In the genomic region with DNA sequence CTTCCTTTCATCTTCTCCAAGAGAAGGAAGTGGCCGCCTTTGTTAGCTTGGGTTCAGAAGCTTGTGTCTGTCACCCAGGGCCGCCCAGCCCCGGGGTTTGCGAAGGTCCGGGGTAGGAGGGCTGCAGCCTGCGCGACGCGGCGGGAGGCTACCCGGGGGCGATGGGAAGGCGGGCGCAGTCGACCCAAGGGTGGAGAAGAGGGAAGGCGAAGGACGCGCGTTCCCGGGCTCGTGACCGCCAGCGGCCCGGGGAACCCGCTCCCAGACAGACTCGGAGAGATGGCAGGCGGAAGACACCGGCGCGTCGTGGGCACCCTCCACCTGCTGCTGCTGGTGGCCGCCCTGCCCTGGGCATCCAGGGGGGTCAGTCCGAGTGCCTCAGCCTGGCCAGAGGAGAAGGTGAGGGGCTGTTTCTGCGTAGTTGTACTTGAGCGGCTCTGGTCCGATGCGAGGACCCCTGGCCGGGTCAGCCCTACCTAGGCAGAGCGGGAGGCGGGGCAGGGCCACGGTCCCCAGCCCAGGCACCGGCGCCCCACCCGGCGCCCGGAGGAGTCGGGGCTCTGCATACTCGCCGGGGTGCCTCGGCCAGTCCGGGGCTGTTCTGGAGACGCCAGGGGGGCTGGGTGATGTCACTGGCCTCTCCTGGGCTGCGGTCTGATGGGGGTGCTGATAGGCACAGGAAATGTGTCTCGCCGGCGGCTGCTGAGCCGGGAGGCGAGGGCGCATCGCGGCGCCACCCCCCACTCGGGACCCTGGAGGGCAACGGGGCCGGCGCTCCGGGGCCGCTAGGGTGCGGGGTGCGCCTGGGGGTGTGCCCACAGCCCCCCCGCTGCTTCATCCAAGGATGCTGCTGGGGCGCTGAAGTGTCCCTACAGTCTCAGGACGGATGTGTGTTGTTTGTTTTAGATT, we compare ENCODE assay signal across 1 cellular context.
TF ChIP-seq lines count a peak whose summit lies in the region.

A gene (plus strand): TSS at position 178 of the 909 bp plus-strand sequence. CDS start 102 bp downstream, at position 280.

TF ChIP-seq in A549, 52 proteins besides CTCF, POLR2A, EP300 and RAD21 (continued from another document):
- TF ChIP-seq HEYL (CRISPR knock-in tag; IDR thresholded peaks at IDR 0.05) (no peak), FOSB (CRISPR knock-in tag; IDR thresholded peaks at IDR 0.05) (no peak), TP53 (CRISPR knock-in tag; IDR thresholded peaks at IDR 0.05) (no peak), EHF (CRISPR knock-in tag; IDR thresholded peaks at IDR 0.05) (no peak), NPAS2 (CRISPR knock-in tag; IDR thresholded peaks at IDR 0.05; ENCODE audit: borderline replicate concordance) (no peak), SREBF2 (IDR thresholded peaks at IDR 0.05) (no peak), CHD2 (IDR thresholded peaks at IDR 0.05; ENCODE audit: low read length, partially characterized antibody) (no peak), ESRRA (IDR thresholded peaks at IDR 0.05; ENCODE audit: borderline replicate concordance, low read length) (no peak), HOXA7 (CRISPR knock-in tag; IDR thresholded peaks at IDR 0.05) (no peak), MYC (IDR thresholded peaks at IDR 0.05; ENCODE audit: borderline replicate concordance, low read length) (no peak), RNF2 (IDR thresholded peaks at IDR 0.05; ENCODE audit: borderline replicate concordance, low read depth) (0 out of 2 replicates have a peak, but pooled peaks have one; percentile 40), ZC3H11A (IDR thresholded peaks at IDR 0.05) (no peak)
- TF ChIP-seq, protein P1, sequence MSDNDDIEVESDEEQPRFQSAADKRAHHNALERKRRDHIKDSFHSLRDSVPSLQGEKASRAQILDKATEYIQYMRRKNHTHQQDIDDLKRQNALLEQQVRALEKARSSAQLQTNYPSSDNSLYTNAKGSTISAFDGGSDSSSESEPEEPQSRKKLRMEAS (IDR thresholded peaks at IDR 0.05): no peak; the same call in 1 of the 2 replicates
- TF ChIP-seq, protein P2, sequence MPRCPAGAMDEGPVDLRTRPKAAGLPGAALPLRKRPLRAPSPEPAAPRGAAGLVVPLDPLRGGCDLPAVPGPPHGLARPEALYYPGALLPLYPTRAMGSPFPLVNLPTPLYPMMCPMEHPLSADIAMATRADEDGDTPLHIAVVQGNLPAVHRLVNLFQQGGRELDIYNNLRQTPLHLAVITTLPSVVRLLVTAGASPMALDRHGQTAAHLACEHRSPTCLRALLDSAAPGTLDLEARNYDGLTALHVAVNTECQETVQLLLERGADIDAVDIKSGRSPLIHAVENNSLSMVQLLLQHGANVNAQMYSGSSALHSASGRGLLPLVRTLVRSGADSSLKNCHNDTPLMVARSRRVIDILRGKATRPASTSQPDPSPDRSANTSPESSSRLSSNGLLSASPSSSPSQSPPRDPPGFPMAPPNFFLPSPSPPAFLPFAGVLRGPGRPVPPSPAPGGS (IDR thresholded peaks at IDR 0.05): no peak
- TF ChIP-seq, protein P3, sequence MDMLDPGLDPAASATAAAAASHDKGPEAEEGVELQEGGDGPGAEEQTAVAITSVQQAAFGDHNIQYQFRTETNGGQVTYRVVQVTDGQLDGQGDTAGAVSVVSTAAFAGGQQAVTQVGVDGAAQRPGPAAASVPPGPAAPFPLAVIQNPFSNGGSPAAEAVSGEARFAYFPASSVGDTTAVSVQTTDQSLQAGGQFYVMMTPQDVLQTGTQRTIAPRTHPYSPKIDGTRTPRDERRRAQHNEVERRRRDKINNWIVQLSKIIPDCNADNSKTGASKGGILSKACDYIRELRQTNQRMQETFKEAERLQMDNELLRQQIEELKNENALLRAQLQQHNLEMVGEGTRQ (IDR thresholded peaks at IDR 0.05): no peak
- TF ChIP-seq, protein P4, sequence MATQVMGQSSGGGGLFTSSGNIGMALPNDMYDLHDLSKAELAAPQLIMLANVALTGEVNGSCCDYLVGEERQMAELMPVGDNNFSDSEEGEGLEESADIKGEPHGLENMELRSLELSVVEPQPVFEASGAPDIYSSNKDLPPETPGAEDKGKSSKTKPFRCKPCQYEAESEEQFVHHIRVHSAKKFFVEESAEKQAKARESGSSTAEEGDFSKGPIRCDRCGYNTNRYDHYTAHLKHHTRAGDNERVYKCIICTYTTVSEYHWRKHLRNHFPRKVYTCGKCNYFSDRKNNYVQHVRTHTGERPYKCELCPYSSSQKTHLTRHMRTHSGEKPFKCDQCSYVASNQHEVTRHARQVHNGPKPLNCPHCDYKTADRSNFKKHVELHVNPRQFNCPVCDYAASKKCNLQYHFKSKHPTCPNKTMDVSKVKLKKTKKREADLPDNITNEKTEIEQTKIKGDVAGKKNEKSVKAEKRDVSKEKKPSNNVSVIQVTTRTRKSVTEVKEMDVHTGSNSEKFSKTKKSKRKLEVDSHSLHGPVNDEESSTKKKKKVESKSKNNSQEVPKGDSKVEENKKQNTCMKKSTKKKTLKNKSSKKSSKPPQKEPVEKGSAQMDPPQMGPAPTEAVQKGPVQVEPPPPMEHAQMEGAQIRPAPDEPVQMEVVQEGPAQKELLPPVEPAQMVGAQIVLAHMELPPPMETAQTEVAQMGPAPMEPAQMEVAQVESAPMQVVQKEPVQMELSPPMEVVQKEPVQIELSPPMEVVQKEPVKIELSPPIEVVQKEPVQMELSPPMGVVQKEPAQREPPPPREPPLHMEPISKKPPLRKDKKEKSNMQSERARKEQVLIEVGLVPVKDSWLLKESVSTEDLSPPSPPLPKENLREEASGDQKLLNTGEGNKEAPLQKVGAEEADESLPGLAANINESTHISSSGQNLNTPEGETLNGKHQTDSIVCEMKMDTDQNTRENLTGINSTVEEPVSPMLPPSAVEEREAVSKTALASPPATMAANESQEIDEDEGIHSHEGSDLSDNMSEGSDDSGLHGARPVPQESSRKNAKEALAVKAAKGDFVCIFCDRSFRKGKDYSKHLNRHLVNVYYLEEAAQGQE (IDR thresholded peaks at IDR 0.05): no peak
- TF ChIP-seq, protein P5, sequence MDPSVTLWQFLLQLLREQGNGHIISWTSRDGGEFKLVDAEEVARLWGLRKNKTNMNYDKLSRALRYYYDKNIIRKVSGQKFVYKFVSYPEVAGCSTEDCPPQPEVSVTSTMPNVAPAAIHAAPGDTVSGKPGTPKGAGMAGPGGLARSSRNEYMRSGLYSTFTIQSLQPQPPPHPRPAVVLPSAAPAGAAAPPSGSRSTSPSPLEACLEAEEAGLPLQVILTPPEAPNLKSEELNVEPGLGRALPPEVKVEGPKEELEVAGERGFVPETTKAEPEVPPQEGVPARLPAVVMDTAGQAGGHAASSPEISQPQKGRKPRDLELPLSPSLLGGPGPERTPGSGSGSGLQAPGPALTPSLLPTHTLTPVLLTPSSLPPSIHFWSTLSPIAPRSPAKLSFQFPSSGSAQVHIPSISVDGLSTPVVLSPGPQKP (IDR thresholded peaks at IDR 0.05; ENCODE audit: low read depth, low read length): no peak
